9 cellular contexts compared by ENCODE assay signal in genomic region chr6:43060755-43061633, GRCh38. TPM values are rescaled to one million over a fixed set of nuclear protein-coding genes. Genes with fewer than 3 reads are reported as not detected.
A peak's percentile ranks its signal among the peaks of the same experiment; 100 is the strongest.
DNase-seq lines count a peak whose midpoint lies in the region; ATAC-seq and TF ChIP-seq lines count a peak whose summit lies in the region.
"Had no signal": no experiment of that assay in that cellular context is flagged by ENCODE, and none has a peak within 500 bp of the region (broad histone marks: within the 10 kb centered on the region; RNA-seq: fewer than 3 reads in every experiment).

No MANE protein-coding gene starts in this region.

- no peak for DNase-seq in effector memory CD8-positive, alpha-beta T cell
- no peak for DNase-seq in neural progenitor cell (ENCODE audit: low spot score)
- no peak for DNase-seq in DMS79 (lab: John Stamatoyannopoulos, UW)
- DNase-seq in NCI-H2227 (lab: John Stamatoyannopoulos, UW; ENCODE audit: unreplicated experiment): no peak
- DNase-seq: NCI-H526 treated with DMSO at 0.1 percent for 48 hours had no signal

- H3K4me2 ChIP-seq in BLaER1 (peak overlapping the region; percentile 96), Loucy (ENCODE audit: low read depth, low read length, poor library complexity, severe bottlenecking) (peak overlapping the region; percentile 98), neural progenitor cell (peak overlapping the region; percentile 96)

- H3K36me3 Mint-ChIP-seq in effector memory CD8-positive, alpha-beta T cell (ENCODE audit: insufficient read depth): peaks cover 49% of the 10 kb centered on the region
- H3K36me3 Mint-ChIP-seq in neural progenitor cell: peaks cover 7% of the 10 kb centered on the region

- TF ChIP-seq CTCF in Loucy (conservative IDR thresholded peaks at IDR 0.05; ENCODE audit: low read length): no peak
- TF ChIP-seq CTCF in neural progenitor cell (IDR thresholded peaks at IDR 0.05): no peak

- H3K36me3 ChIP-seq in BLaER1 (peaks cover 54% of the 10 kb centered on the region), Loucy (ENCODE audit: insufficient read depth, low read length) (no peaks in the 10 kb centered on the region), neural progenitor cell (no peaks in the 10 kb centered on the region)

- peaks cover 29% of the 10 kb centered on the region for H3K4me1 ChIP-seq in BLaER1
- H3K4me1 ChIP-seq in Loucy (ENCODE audit: insufficient read depth, low read length, poor library complexity, severe bottlenecking): peaks cover 20% of the 10 kb centered on the region
- H3K4me1 ChIP-seq in neural progenitor cell: peaks cover 15% of the 10 kb centered on the region

- no peak overlapping the region for H3K4me3 ChIP-seq in BLaER1
- peak overlapping the region; percentile 83 for H3K4me3 ChIP-seq in Loucy (ENCODE audit: low read length, poor library complexity, severe bottlenecking)
- H3K4me3 ChIP-seq in neural progenitor cell: no peak overlapping the region

- no peaks in the 10 kb centered on the region for H4K20me1 ChIP-seq in BLaER1
- no peaks in the 10 kb centered on the region for H4K20me1 ChIP-seq in Loucy (ENCODE audit: insufficient read depth, low read length, poor library complexity, severe bottlenecking)
- no peaks in the 10 kb centered on the region for H4K20me1 ChIP-seq in neural progenitor cell (ENCODE audit: low read depth)

- no peaks in the 10 kb centered on the region for H3K27me3 Mint-ChIP-seq in effector memory CD8-positive, alpha-beta T cell
- H3K27me3 Mint-ChIP-seq in neural progenitor cell (ENCODE audit: insufficient read depth, low read depth): peaks cover 2% of the 10 kb centered on the region

- H3K4me3 Mint-ChIP-seq in effector memory CD8-positive, alpha-beta T cell: peak overlapping the region; percentile 93 to 95
- H3K4me3 Mint-ChIP-seq in neural progenitor cell: peak overlapping the region; percentile 97

- H2AFZ ChIP-seq in Loucy (ENCODE audit: low read length) (no peak overlapping the region), neural progenitor cell (replicated peaks) (no peak overlapping the region)

- peak overlapping the region; percentile 59 to 99 for H3K27ac Mint-ChIP-seq in effector memory CD8-positive, alpha-beta T cell
- H3K27ac Mint-ChIP-seq in neural progenitor cell: no peak overlapping the region

- H3K9me3 Mint-ChIP-seq in effector memory CD8-positive, alpha-beta T cell: no peaks in the 10 kb centered on the region
- H3K9me3 Mint-ChIP-seq in neural progenitor cell: no peaks in the 10 kb centered on the region

- H3K27ac ChIP-seq in BLaER1 (no peak overlapping the region), neural progenitor cell (no peak overlapping the region)

- H3K4me1 Mint-ChIP-seq in effector memory CD8-positive, alpha-beta T cell (ENCODE audit: low read depth in 2 of 2): peaks cover 18 to 19% of the 10 kb centered on the region in 2 donors
- H3K4me1 Mint-ChIP-seq in neural progenitor cell: peaks cover 29% of the 10 kb centered on the region

- H3K9me2 ChIP-seq in Loucy (replicated peaks; ENCODE audit: low read depth, low read length): no peaks in the 10 kb centered on the region

- H3K27me3 ChIP-seq in BLaER1 (no peaks in the 10 kb centered on the region), Loucy (ENCODE audit: insufficient read depth, low read length, poor library complexity, severe bottlenecking) (no peaks in the 10 kb centered on the region), neural progenitor cell (no peaks in the 10 kb centered on the region)

- no peaks in the 10 kb centered on the region for H3K9me3 ChIP-seq in BLaER1
- no peaks in the 10 kb centered on the region for H3K9me3 ChIP-seq in Loucy (ENCODE audit: insufficient read depth, low read depth, low read length)
- no peaks in the 10 kb centered on the region for H3K9me3 ChIP-seq in neural progenitor cell (ENCODE audit: low read depth)

- ATAC-seq in effector memory CD8-positive, alpha-beta T cell (replicated peaks): no peak
- ATAC-seq in GM19463 (IDR thresholded peaks at IDR 0.05; ENCODE audit: unreplicated experiment) (no peak), GM21360 (IDR thresholded peaks at IDR 0.05; ENCODE audit: unreplicated experiment) (no peak)

- peak overlapping the region; percentile 92 for H3K9ac ChIP-seq in BLaER1
- H3K9ac ChIP-seq in Loucy (ENCODE audit: low read depth, low read length, poor library complexity, severe bottlenecking): peak overlapping the region; percentile 86
- no peak overlapping the region for H3K9ac ChIP-seq in neural progenitor cell

- H3F3A ChIP-seq in Loucy (ENCODE audit: low read depth) (no peaks in the 10 kb centered on the region), neural progenitor cell (ENCODE audit: low read depth) (peaks cover 10% of the 10 kb centered on the region)

- H3K79me2 ChIP-seq in Loucy (ENCODE audit: insufficient read depth, low read length): peaks cover 32% of the 10 kb centered on the region
- peaks cover 27% of the 10 kb centered on the region for H3K79me2 ChIP-seq in neural progenitor cell (ENCODE audit: low read depth)

RNA-seq across cellular contexts. Expression of gene KLC4, which starts 1.6 kb away (rescaled TPM):
- total RNA-seq in neural progenitor cell (ENCODE audit: low replicate concordance): 12.6 and 28.2 TPM in 2 replicates

RNA-seq across cellular contexts. Expression of gene MRPL2, which starts 1.8 kb away (rescaled TPM):
- 20.7 and 31.7 TPM in 2 replicates for total RNA-seq in neural progenitor cell (ENCODE audit: low replicate concordance)

RNA-seq across cellular contexts. Expression of gene CUL7, which starts 7.3 kb away (rescaled TPM):
- 23.1 and 43.7 TPM in 2 replicates for total RNA-seq in neural progenitor cell (ENCODE audit: low replicate concordance)

RNA-seq across cellular contexts. Expression of gene PTK7, which starts 15.1 kb away (rescaled TPM):
- 68.0 and 155 TPM in 2 replicates for total RNA-seq in neural progenitor cell (ENCODE audit: low replicate concordance)

RNA-seq across cellular contexts. Expression of gene RRP36, which starts 39.6 kb away (rescaled TPM):
- 77.8 and 93.3 TPM in 2 replicates for total RNA-seq in neural progenitor cell (ENCODE audit: low replicate concordance)
